ENCODE assay signal across 1 cellular context in genomic region chr12:51815571-51815970, GRCh38.
TF ChIP-seq lines count a peak whose summit lies in the region.

No MANE protein-coding gene starts in this region.

TF ChIP-seq in GM23338, 12 proteins besides CTCF, POLR2A, EP300 and RAD21:
- TF ChIP-seq ZNF462 (CRISPR knock-in tag; IDR thresholded peaks at IDR 0.05): no peak
- TF ChIP-seq NANOG (IDR thresholded peaks at IDR 0.05; ENCODE audit: borderline replicate concordance): no peak
- TF ChIP-seq JUNB (IDR thresholded peaks at IDR 0.05; ENCODE audit: unreplicated experiment): no peak
- no peak for TF ChIP-seq ZNF114 (CRISPR knock-in tag; IDR thresholded peaks at IDR 0.05)
- no peak for TF ChIP-seq EZH2phosphoT487 (IDR thresholded peaks at IDR 0.05; ENCODE audit: unreplicated experiment)
- TF ChIP-seq ETS1 (IDR thresholded peaks at IDR 0.05): no peak
- no peak for TF ChIP-seq STAT1 (IDR thresholded peaks at IDR 0.05; ENCODE audit: unreplicated experiment)
- TF ChIP-seq EZH2 (IDR thresholded peaks at IDR 0.05; ENCODE audit: low read depth, unreplicated experiment): no peak
- no peak for TF ChIP-seq POLR2AphosphoS5 (IDR thresholded peaks at IDR 0.05; ENCODE audit: low read depth)
TF ChIP-seq in GM23338: peak in this region for 0.
